ENCODE assay signal across 2 cellular contexts in the genomic region with DNA sequence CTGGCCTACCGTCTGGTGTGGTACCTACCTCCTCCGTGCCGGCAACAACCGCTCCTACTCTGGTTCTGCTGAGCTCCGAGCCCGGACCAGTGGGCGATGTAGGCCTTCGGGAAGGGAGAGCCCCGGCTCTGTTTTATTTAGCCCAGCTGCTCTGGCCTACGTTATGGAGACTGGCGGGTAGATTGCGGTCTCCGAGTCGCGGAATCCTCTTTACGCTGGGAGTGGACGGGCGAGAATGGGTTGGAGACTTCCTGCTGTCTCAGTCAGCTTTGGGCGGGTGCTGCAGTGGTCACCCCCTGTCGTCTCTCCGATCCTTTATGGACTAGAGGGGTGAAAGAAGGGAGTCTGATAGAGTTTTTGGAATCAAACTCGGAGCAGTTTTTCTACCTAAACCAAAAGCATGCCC.
TF ChIP-seq lines count a peak whose summit lies in the region.

No MANE protein-coding gene starts in this region.

TF ChIP-seq in K562, 482 proteins besides CTCF, POLR2A, EP300 and RAD21 (continued from another document and continues in another):
- TF ChIP-seq ZMIZ1 (IDR thresholded peaks at IDR 0.05; ENCODE audit: low read depth in 2 of 2, low read length in 2 of 2) (no peak), ELF2 (CRISPR knock-in tag; IDR thresholded peaks at IDR 0.05) (no peak), SMAD1 (IDR thresholded peaks at IDR 0.05; ENCODE audit: low read depth, low read length, partially characterized antibody) (no peak), ZNF717 (CRISPR knock-in tag; IDR thresholded peaks at IDR 0.05) (no peak), ZFPM2 (CRISPR knock-in tag; IDR thresholded peaks at IDR 0.05) (no peak), HMBOX1 (IDR thresholded peaks at IDR 0.05) (no peak), ILF3 (IDR thresholded peaks at IDR 0.05; ENCODE audit: borderline replicate concordance) (no peak), PREB (CRISPR knock-in tag; IDR thresholded peaks at IDR 0.05) (no peak), ZEB2 (IDR thresholded peaks at IDR 0.05) (no peak)
- TF ChIP-seq, protein P1, sequence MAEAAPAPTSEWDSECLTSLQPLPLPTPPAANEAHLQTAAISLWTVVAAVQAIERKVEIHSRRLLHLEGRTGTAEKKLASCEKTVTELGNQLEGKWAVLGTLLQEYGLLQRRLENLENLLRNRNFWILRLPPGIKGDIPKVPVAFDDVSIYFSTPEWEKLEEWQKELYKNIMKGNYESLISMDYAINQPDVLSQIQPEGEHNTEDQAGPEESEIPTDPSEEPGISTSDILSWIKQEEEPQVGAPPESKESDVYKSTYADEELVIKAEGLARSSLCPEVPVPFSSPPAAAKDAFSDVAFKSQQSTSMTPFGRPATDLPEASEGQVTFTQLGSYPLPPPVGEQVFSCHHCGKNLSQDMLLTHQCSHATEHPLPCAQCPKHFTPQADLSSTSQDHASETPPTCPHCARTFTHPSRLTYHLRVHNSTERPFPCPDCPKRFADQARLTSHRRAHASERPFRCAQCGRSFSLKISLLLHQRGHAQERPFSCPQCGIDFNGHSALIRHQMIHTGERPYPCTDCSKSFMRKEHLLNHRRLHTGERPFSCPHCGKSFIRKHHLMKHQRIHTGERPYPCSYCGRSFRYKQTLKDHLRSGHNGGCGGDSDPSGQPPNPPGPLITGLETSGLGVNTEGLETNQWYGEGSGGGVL (CRISPR knock-in tag; IDR thresholded peaks at IDR 0.05), result no peak
- TF ChIP-seq, protein P2, sequence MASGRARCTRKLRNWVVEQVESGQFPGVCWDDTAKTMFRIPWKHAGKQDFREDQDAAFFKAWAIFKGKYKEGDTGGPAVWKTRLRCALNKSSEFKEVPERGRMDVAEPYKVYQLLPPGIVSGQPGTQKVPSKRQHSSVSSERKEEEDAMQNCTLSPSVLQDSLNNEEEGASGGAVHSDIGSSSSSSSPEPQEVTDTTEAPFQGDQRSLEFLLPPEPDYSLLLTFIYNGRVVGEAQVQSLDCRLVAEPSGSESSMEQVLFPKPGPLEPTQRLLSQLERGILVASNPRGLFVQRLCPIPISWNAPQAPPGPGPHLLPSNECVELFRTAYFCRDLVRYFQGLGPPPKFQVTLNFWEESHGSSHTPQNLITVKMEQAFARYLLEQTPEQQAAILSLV (tag; IDR thresholded peaks at IDR 0.05), result no peak
- TF ChIP-seq, protein P3, sequence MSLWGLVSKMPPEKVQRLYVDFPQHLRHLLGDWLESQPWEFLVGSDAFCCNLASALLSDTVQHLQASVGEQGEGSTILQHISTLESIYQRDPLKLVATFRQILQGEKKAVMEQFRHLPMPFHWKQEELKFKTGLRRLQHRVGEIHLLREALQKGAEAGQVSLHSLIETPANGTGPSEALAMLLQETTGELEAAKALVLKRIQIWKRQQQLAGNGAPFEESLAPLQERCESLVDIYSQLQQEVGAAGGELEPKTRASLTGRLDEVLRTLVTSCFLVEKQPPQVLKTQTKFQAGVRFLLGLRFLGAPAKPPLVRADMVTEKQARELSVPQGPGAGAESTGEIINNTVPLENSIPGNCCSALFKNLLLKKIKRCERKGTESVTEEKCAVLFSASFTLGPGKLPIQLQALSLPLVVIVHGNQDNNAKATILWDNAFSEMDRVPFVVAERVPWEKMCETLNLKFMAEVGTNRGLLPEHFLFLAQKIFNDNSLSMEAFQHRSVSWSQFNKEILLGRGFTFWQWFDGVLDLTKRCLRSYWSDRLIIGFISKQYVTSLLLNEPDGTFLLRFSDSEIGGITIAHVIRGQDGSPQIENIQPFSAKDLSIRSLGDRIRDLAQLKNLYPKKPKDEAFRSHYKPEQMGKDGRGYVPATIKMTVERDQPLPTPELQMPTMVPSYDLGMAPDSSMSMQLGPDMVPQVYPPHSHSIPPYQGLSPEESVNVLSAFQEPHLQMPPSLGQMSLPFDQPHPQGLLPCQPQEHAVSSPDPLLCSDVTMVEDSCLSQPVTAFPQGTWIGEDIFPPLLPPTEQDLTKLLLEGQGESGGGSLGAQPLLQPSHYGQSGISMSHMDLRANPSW (CRISPR knock-in tag; IDR thresholded peaks at IDR 0.05), result no peak; the same call in 1 of the 2 replicates

TF ChIP-seq in HepG2, 621 proteins besides CTCF, POLR2A, EP300 and RAD21 (continued from another document and continues in another):
- no peak for TF ChIP-seq ZNF274 (CRISPR knock-in tag; IDR thresholded peaks at IDR 0.05)
- no peak for TF ChIP-seq CREB1 (IDR thresholded peaks at IDR 0.05)
- TF ChIP-seq CREB1 (CRISPR knock-in tag; IDR thresholded peaks at IDR 0.05), result no peak
- TF ChIP-seq GTF3A (CRISPR knock-in tag; conservative IDR thresholded peaks at IDR 0.05), result no peak
- TF ChIP-seq THAP11 (CRISPR knock-in tag; IDR thresholded peaks at IDR 0.05), result no peak
- no peak for TF ChIP-seq NFKBIZ (CRISPR knock-in tag; IDR thresholded peaks at IDR 0.05)
- TF ChIP-seq ZNF296 (CRISPR knock-in tag; conservative IDR thresholded peaks at IDR 0.05), result no peak
- TF ChIP-seq ZNF879 (CRISPR knock-in tag; IDR thresholded peaks at IDR 0.05), result no peak
- TF ChIP-seq SATB2 (CRISPR knock-in tag; IDR thresholded peaks at IDR 0.05), result 0 out of 2 replicates have a peak, but pooled peaks have one; percentile 73
- TF ChIP-seq ASH2L (IDR thresholded peaks at IDR 0.05; ENCODE audit: insufficient read length, low read depth, low read length), result peak; percentile 72
- TF ChIP-seq, protein P4, sequence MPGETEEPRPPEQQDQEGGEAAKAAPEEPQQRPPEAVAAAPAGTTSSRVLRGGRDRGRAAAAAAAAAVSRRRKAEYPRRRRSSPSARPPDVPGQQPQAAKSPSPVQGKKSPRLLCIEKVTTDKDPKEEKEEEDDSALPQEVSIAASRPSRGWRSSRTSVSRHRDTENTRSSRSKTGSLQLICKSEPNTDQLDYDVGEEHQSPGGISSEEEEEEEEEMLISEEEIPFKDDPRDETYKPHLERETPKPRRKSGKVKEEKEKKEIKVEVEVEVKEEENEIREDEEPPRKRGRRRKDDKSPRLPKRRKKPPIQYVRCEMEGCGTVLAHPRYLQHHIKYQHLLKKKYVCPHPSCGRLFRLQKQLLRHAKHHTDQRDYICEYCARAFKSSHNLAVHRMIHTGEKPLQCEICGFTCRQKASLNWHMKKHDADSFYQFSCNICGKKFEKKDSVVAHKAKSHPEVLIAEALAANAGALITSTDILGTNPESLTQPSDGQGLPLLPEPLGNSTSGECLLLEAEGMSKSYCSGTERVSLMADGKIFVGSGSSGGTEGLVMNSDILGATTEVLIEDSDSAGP (CRISPR knock-in tag; IDR thresholded peaks at IDR 0.05; ENCODE audit: borderline replicate concordance), result no peak
- TF ChIP-seq, protein P5, sequence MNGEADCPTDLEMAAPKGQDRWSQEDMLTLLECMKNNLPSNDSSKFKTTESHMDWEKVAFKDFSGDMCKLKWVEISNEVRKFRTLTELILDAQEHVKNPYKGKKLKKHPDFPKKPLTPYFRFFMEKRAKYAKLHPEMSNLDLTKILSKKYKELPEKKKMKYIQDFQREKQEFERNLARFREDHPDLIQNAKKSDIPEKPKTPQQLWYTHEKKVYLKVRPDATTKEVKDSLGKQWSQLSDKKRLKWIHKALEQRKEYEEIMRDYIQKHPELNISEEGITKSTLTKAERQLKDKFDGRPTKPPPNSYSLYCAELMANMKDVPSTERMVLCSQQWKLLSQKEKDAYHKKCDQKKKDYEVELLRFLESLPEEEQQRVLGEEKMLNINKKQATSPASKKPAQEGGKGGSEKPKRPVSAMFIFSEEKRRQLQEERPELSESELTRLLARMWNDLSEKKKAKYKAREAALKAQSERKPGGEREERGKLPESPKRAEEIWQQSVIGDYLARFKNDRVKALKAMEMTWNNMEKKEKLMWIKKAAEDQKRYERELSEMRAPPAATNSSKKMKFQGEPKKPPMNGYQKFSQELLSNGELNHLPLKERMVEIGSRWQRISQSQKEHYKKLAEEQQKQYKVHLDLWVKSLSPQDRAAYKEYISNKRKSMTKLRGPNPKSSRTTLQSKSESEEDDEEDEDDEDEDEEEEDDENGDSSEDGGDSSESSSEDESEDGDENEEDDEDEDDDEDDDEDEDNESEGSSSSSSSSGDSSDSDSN (CRISPR knock-in tag; IDR thresholded peaks at IDR 0.05), result peak; percentile 46
- TF ChIP-seq, protein P6, sequence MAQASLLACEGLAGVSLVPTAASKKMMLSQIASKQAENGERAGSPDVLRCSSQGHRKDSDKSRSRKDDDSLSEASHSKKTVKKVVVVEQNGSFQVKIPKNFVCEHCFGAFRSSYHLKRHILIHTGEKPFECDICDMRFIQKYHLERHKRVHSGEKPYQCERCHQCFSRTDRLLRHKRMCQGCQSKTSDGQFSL (CRISPR knock-in tag; IDR thresholded peaks at IDR 0.05), result no peak
- no peak for TF ChIP-seq ZNF292 (CRISPR knock-in tag; IDR thresholded peaks at IDR 0.05; ENCODE audit: borderline replicate concordance, low read depth)
- no peak for TF ChIP-seq GFI1 (CRISPR knock-in tag; IDR thresholded peaks at IDR 0.05; ENCODE audit: borderline replicate concordance)
- no peak for TF ChIP-seq KLF15 (CRISPR knock-in tag; IDR thresholded peaks at IDR 0.05; ENCODE audit: borderline replicate concordance)
- TF ChIP-seq ZNF431 (CRISPR knock-in tag; IDR thresholded peaks at IDR 0.05; ENCODE audit: borderline replicate concordance, low read depth), result no peak
- TF ChIP-seq RBM22 (optimal IDR thresholded peaks at IDR 0.05; ENCODE audit: low read length), result no peak
- TF ChIP-seq ZBTB7A (CRISPR knock-in tag; IDR thresholded peaks at IDR 0.05), result peak; percentile 19; the same call in 1 of the 2 replicates
- TF ChIP-seq DMTF1 (CRISPR knock-in tag; IDR thresholded peaks at IDR 0.05), result no peak
- TF ChIP-seq RFXAP (CRISPR knock-in tag; IDR thresholded peaks at IDR 0.05; ENCODE audit: borderline replicate concordance), result 0 out of 2 replicates have a peak, but pooled peaks have one; percentile 3
- TF ChIP-seq ZNF678 (CRISPR knock-in tag; IDR thresholded peaks at IDR 0.05), result no peak
- no peak for TF ChIP-seq TP53 (CRISPR knock-in tag; conservative IDR thresholded peaks at IDR 0.05)
- TF ChIP-seq ZNF7 (CRISPR knock-in tag; IDR thresholded peaks at IDR 0.05), result no peak
- TF ChIP-seq ZFP37 (CRISPR knock-in tag; IDR thresholded peaks at IDR 0.05; ENCODE audit: borderline replicate concordance), result peak; percentile 14; the same call in 1 of the 2 replicates
- no peak for TF ChIP-seq NCOA5 (CRISPR knock-in tag; IDR thresholded peaks at IDR 0.05)
- no peak for TF ChIP-seq ZFYVE20 (CRISPR knock-in tag; IDR thresholded peaks at IDR 0.05; ENCODE audit: borderline replicate concordance, low read depth)
- no peak for TF ChIP-seq NR2F6 (IDR thresholded peaks at IDR 0.05)
- TF ChIP-seq NR2F6 (CRISPR knock-in tag; IDR thresholded peaks at IDR 0.05), result 0 out of 2 replicates have a peak, but pooled peaks have one; percentile 3
- TF ChIP-seq ZBTB10 (CRISPR knock-in tag; IDR thresholded peaks at IDR 0.05; ENCODE audit: borderline replicate concordance), result no peak
- TF ChIP-seq HNF4A (CRISPR knock-in tag; IDR thresholded peaks at IDR 0.05), result no peak
- peak; percentile 6; the same call in 1 of the 2 replicates for TF ChIP-seq FOXC1 (CRISPR knock-in tag; IDR thresholded peaks at IDR 0.05; ENCODE audit: borderline replicate concordance)
- no peak for TF ChIP-seq MIXL1 (CRISPR knock-in tag; IDR thresholded peaks at IDR 0.05)
- TF ChIP-seq, protein P7, sequence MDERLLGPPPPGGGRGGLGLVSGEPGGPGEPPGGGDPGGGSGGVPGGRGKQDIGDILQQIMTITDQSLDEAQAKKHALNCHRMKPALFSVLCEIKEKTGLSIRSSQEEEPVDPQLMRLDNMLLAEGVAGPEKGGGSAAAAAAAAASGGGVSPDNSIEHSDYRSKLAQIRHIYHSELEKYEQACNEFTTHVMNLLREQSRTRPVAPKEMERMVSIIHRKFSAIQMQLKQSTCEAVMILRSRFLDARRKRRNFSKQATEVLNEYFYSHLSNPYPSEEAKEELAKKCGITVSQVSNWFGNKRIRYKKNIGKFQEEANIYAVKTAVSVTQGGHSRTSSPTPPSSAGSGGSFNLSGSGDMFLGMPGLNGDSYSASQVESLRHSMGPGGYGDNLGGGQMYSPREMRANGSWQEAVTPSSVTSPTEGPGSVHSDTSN (CRISPR knock-in tag; IDR thresholded peaks at IDR 0.05), result no peak
- no peak for TF ChIP-seq ZNF800 (CRISPR knock-in tag; IDR thresholded peaks at IDR 0.05)
- 0 out of 2 replicates have a peak, but pooled peaks have one; percentile 41 for TF ChIP-seq KMT2A (CRISPR knock-in tag; IDR thresholded peaks at IDR 0.05)
